ENCODE assay signal across 8 cellular contexts in the genomic region with DNA sequence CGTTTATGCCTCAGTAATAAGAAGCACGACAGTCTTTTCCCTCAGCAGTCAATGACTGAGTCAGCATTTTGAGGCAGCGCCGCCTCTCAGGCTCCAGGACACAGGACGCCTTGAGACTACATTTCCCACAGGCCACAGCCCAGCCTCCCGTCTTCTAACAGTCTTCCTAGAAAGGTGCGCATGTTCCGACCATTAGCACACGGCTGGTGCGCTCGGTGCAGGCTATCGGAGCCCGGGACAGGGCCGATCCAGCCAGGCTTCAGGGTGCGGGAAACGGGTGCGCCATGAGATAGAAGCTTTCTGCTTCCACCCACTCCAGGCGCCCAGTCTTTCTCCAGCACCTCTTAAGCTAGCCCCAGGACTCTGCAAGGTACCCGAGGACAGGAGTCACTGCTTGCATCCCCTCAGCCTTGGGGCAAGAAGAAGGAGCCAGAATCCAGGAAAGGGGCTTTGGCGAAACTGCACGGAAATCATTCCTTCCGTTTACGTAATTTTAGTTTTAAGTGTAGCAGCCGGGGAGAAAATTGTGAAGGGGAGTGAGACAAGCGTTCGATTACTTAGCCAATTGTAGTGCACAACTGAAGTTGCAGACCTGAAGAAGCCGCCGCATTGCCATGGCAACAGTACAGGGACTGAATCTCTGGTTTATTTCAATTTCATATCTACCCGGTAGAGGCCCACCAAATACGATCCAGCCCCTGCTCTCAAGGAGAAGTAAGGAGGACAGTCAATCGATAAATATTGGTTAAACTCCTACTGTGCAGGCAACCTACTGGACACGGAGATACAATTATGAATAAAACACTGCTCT. TPM values are rescaled to one million over a fixed set of nuclear protein-coding genes. Genes with fewer than 3 reads are reported as not detected.
DNase-seq lines count a peak whose midpoint lies in the region; ATAC-seq and TF ChIP-seq lines count a peak whose summit lies in the region.

No MANE protein-coding gene starts in this region.

- TF ChIP-seq CTCF in fibroblast of the aortic adventitia (IDR thresholded peaks at IDR 0.05; ENCODE audit: insufficient read depth, low read length), result no peak

- ATAC-seq in GM18870 (IDR thresholded peaks at IDR 0.05; ENCODE audit: unreplicated experiment), result peak; percentile 47
- ATAC-seq in HG02623 (IDR thresholded peaks at IDR 0.05; ENCODE audit: unreplicated experiment), result no peak

- peak overlapping the region; percentile 63 for H3K4me3 ChIP-seq in fibroblast of the aortic adventitia (ENCODE audit: low read depth, low read length)

- DNase-seq in NCI-H2227 treated with DMSO at 0.1 percent for 48 hours (lab: John Stamatoyannopoulos, UW) (peak; percentile 64), fibroblast of the aortic adventitia (ENCODE audit: low read depth) (peak; percentile 66), myocyte (ENCODE audit: low read depth) (peak; percentile 78), NCI-H510A treated with DMSO at 0.1 percent for 48 hours (lab: John Stamatoyannopoulos, UW) (no peak)
- peak; percentile 67 for DNase-seq in activated effector memory CD4-positive, alpha-beta T cell treated with anti-CD3 and anti-CD28 coated beads, Interleukin-2, amount 50 U/mL, for 16 hours
- DNase-seq in stimulated activated naive CD4-positive, alpha-beta T cell (lab: John Stamatoyannopoulos, UW), result peak in 5 of 6 experiments; percentile 4 to 44 (median 19)

RNA-seq across cellular contexts. Expression of gene ZNF641, which starts 53.9 kb away (rescaled TPM):
- total RNA-seq in fibroblast of the aortic adventitia (ENCODE audit: low replicate concordance), result 6.3 and 9.9 TPM in 2 replicates
- total RNA-seq in myocyte, result 8.9 and 10.6 TPM in 2 replicates
- polyA plus RNA-seq in myocyte (2012), result 4.6 TPM
